ENCODE assay signal across 17 cellular contexts in genomic region chr2:237198144-237198900, GRCh38.
DNase-seq lines count a peak whose midpoint lies in the region; ATAC-seq lines count a peak whose summit lies in the region.
"Had no signal": no experiment of that assay in that cellular context is flagged by ENCODE, and none has a peak within 500 bp of the region (broad histone marks: within the 10 kb centered on the region; RNA-seq: fewer than 3 reads in every experiment).

No MANE protein-coding gene starts in this region.

- H3K14ac ChIP-seq in mesenchymal stem cell (ENCODE audit: low read length in 2 of 2), result no peak overlapping the region

- WGBS in mesenchymal stem cell, result 0% methylated on average over 1 of the region's 2 CpGs

- no peak overlapping the region for H3K4me3 ChIP-seq in mesenchymal stem cell (ENCODE audit: insufficient read depth in 1 of 2, low read depth in 1 of 2, low read length in 2 of 2)
- H3K4me3 ChIP-seq: gastroesophageal sphincter had no signal

- peak overlapping the region in 1 of 2 experiments; percentile 43 for H3K4ac ChIP-seq in mesenchymal stem cell (ENCODE audit: low read depth in 1 of 2, low read length in 2 of 2)

- no peak overlapping the region for H3K23ac ChIP-seq in mesenchymal stem cell (ENCODE audit: low read length in 2 of 2)

- H3K79me1 ChIP-seq in mesenchymal stem cell (replicated peaks; ENCODE audit: low read length, poor library complexity, severe bottlenecking), result no peaks in the 10 kb centered on the region

- H2AK5ac ChIP-seq in mesenchymal stem cell (ENCODE audit: low read length, severe bottlenecking), result no peak overlapping the region

- H3K9me3 ChIP-seq in mesenchymal stem cell (ENCODE audit: control insufficient read depth, low read length), result no peaks in the 10 kb centered on the region
- H3K9me3 ChIP-seq: gastroesophageal sphincter had no signal

- peak overlapping the region in 1 of 2 experiments; percentile 6 for H3K18ac ChIP-seq in mesenchymal stem cell (ENCODE audit: low read depth in 1 of 2, low read length in 2 of 2)

- H3K4me2 ChIP-seq in mesenchymal stem cell (ENCODE audit: low read length, poor library complexity, severe bottlenecking), result no peak overlapping the region

- H2BK15ac ChIP-seq in mesenchymal stem cell (ENCODE audit: low read depth, poor library complexity, severe bottlenecking), result no peak overlapping the region

- DNase-seq in DMS53 (lab: John Stamatoyannopoulos, UW) (peak; percentile 70), NCI-H146 treated with DMSO at 0.1 percent for 48 hours (lab: John Stamatoyannopoulos, UW; ENCODE audit: unreplicated experiment) (peak; percentile 35), dedifferentiated amniotic fluid mesenchymal stem cell (ENCODE audit: extremely low spot score) (peak; percentile 47), mesenchymal stem cell (peak; percentile 74), DMS79 (lab: John Stamatoyannopoulos, UW) (no peak)
- no peak for DNase-seq in activated CD8-positive, alpha-beta memory T cell treated with anti-CD3 and anti-CD28 coated beads for 24 hours
- no peak for DNase-seq in activated CD4-positive, alpha-beta T cell treated with anti-CD3 and anti-CD28 coated beads, Interleukin-2, amount 50 U/mL, for 4 hours
- DNase-seq: CD8-positive, alpha-beta memory T cell; effector CD4-positive, alpha-beta T cell; immature natural killer cell; Karpas-422; mammary epithelial cell; NCI-H1105 treated with DMSO at 0.1 percent for 48 hours; stimulated activated naive CD4-positive, alpha-beta T cell treated with Interleukin-2 at 50 U/mL for 16 hours had no signal

- no peaks in the 10 kb centered on the region for H3K27me3 ChIP-seq in mesenchymal stem cell (ENCODE audit: control insufficient read depth in 1 of 2, insufficient read depth in 1 of 2, low read length in 2 of 2)
- H3K27me3 ChIP-seq: gastroesophageal sphincter had no signal

- H2BK12ac ChIP-seq in mesenchymal stem cell (ENCODE audit: low read length in 2 of 2), result peak overlapping the region in 1 of 2 experiments; percentile 23

- peak overlapping the region; percentile 50 for H2BK120ac ChIP-seq in mesenchymal stem cell (ENCODE audit: low read depth, low read length)

- H3K27ac ChIP-seq in mesenchymal stem cell (ENCODE audit: low read length, poor library complexity, severe bottlenecking), result peak overlapping the region; percentile 73

- ATAC-seq in HG03521 (IDR thresholded peaks at IDR 0.05; ENCODE audit: unreplicated experiment), result no peak
- ATAC-seq: activated CD4-positive, CD25-positive, alpha-beta regulatory T cell treated with anti-CD3 and anti-CD28 coated beads, Interleukin-2, amount 50 U/mL, for 24 hours; gastroesophageal sphincter had no signal

- no peak overlapping the region for H4K8ac ChIP-seq in mesenchymal stem cell (ENCODE audit: low read length)

- peaks cover 51% of the 10 kb centered on the region for H3K4me1 ChIP-seq in mesenchymal stem cell (ENCODE audit: control insufficient read depth, insufficient read depth, low read depth, low read length)

- H2BK5ac ChIP-seq in mesenchymal stem cell (ENCODE audit: low read depth, low read length, poor library complexity, severe bottlenecking), result no peak overlapping the region

- no peak overlapping the region for H2AFZ ChIP-seq in mesenchymal stem cell (ENCODE audit: low read depth, low read length)

- H4K91ac ChIP-seq in mesenchymal stem cell (ENCODE audit: low read length), result no peak overlapping the region

- H3K9ac ChIP-seq in mesenchymal stem cell (ENCODE audit: low read length), result peak overlapping the region; percentile 72

- H3K36me3 ChIP-seq in mesenchymal stem cell (ENCODE audit: control insufficient read depth in 1 of 2, insufficient read depth in 2 of 2, low read depth in 1 of 2, low read length in 2 of 2), result no peaks in the 10 kb centered on the region
- H3K36me3 ChIP-seq: gastroesophageal sphincter had no signal

Comparison
In these comparisons a context has a peak if more than half of its experiments do, and no peak if none do; other contexts are left out.
1. DNase-seq: peak in DMS53 (single experiment), NCI-H146 treated with DMSO at 0.1 percent for 48 hours (single experiment), dedifferentiated amniotic fluid mesenchymal stem cell (single experiment) and mesenchymal stem cell (single experiment); none in activated CD8-positive, alpha-beta memory T cell treated with anti-CD3 and anti-CD28 coated beads for 24 hours (single experiment), DMS79 (single experiment) and activated CD4-positive, alpha-beta T cell treated with anti-CD3 and anti-CD28 coated beads, Interleukin-2, amount 50 U/mL, for 4 hours (0 of 2).